1 cellular context compared by ENCODE assay signal in genomic region chr9:68704804-68705635, GRCh38.
A peak's percentile ranks its signal among the peaks of the same experiment; 100 is the strongest.
TF ChIP-seq lines count a peak whose summit lies in the region.

Gene PIP5K1B, plus strand, starts transcription at chr9:68705240. Its CDS starts 117,375 bp downstream, at chr9:68822615.

TF ChIP-seq in HepG2, 621 proteins besides CTCF, POLR2A, EP300 and RAD21 (continued from another document and continues in another):
- TF ChIP-seq ZNF362 (CRISPR knock-in tag; IDR thresholded peaks at IDR 0.05; ENCODE audit: borderline replicate concordance) (no peak), DR1 (CRISPR knock-in tag; IDR thresholded peaks at IDR 0.05) (no peak), NBN (conservative IDR thresholded peaks at IDR 0.05) (no peak), SNAPC5 (CRISPR knock-in tag; IDR thresholded peaks at IDR 0.05; ENCODE audit: borderline replicate concordance) (0 out of 2 replicates have a peak, but pooled peaks have one; percentile 34), SRY (CRISPR knock-in tag; IDR thresholded peaks at IDR 0.05) (no peak; the same call in 1 of the 2 replicates), ZNF616 (CRISPR knock-in tag; IDR thresholded peaks at IDR 0.05; ENCODE audit: low read depth) (no peak), NR1H2 (CRISPR knock-in tag; IDR thresholded peaks at IDR 0.05; ENCODE audit: borderline replicate concordance, low read depth) (no peak), ZNF652 (CRISPR knock-in tag; IDR thresholded peaks at IDR 0.05; ENCODE audit: borderline replicate concordance, low read depth) (no peak), JUN (CRISPR knock-in tag; IDR thresholded peaks at IDR 0.05) (no peak), DNMT3B (CRISPR knock-in tag; conservative IDR thresholded peaks at IDR 0.05) (no peak), PHF5A (CRISPR knock-in tag; IDR thresholded peaks at IDR 0.05; ENCODE audit: low read depth, unreplicated experiment) (no peak), TARDBP (CRISPR knock-in tag; IDR thresholded peaks at IDR 0.05) (0 out of 2 replicates have a peak, but pooled peaks have one; percentile 54), ZNF512 (CRISPR knock-in tag; IDR thresholded peaks at IDR 0.05) (no peak), PLRG1 (conservative IDR thresholded peaks at IDR 0.05) (no peak), LBX2 (CRISPR knock-in tag; IDR thresholded peaks at IDR 0.05; ENCODE audit: borderline replicate concordance) (no peak), SMAD3 (CRISPR knock-in tag; IDR thresholded peaks at IDR 0.05) (no peak), FOXM1 (CRISPR knock-in tag; IDR thresholded peaks at IDR 0.05) (no peak), JUND (CRISPR knock-in tag; IDR thresholded peaks at IDR 0.05) (no peak), ZNF205 (CRISPR knock-in tag; IDR thresholded peaks at IDR 0.05) (no peak), NR2F2 (IDR thresholded peaks at IDR 0.05; ENCODE audit: borderline replicate concordance, low read depth) (no peak), ZBTB3 (CRISPR knock-in tag; IDR thresholded peaks at IDR 0.05; ENCODE audit: borderline replicate concordance, low read depth) (no peak), KDM5B (CRISPR knock-in tag; IDR thresholded peaks at IDR 0.05; ENCODE audit: borderline replicate concordance) (no peak; the same call in 1 of the 2 replicates), ZNF747 (CRISPR knock-in tag; IDR thresholded peaks at IDR 0.05; ENCODE audit: borderline replicate concordance) (no peak), ATF7 (IDR thresholded peaks at IDR 0.05) (no peak), ATF7 (CRISPR knock-in tag; IDR thresholded peaks at IDR 0.05) (no peak), AHDC1 (CRISPR knock-in tag; IDR thresholded peaks at IDR 0.05; ENCODE audit: borderline replicate concordance) (no peak), ZNF720 (CRISPR knock-in tag; IDR thresholded peaks at IDR 0.05) (no peak), ZNF724P (CRISPR knock-in tag; IDR thresholded peaks at IDR 0.05; ENCODE audit: borderline replicate concordance) (no peak), FOXK2 (IDR thresholded peaks at IDR 0.05) (no peak), ATF6 (CRISPR knock-in tag; conservative IDR thresholded peaks at IDR 0.05) (no peak), ZKSCAN1 (IDR thresholded peaks at IDR 0.05; ENCODE audit: low read length) (no peak), MIXL1 (CRISPR knock-in tag; IDR thresholded peaks at IDR 0.05) (no peak), FOSL2 (CRISPR knock-in tag; IDR thresholded peaks at IDR 0.05) (no peak), HMG20B (CRISPR knock-in tag; conservative IDR thresholded peaks at IDR 0.05) (0 out of 2 replicates have a peak, but pooled peaks have one; percentile 55)
- TF ChIP-seq, protein P1, sequence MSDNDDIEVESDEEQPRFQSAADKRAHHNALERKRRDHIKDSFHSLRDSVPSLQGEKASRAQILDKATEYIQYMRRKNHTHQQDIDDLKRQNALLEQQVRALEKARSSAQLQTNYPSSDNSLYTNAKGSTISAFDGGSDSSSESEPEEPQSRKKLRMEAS (IDR thresholded peaks at IDR 0.05): peak; percentile 7; the same call in 1 of the 2 replicates
- TF ChIP-seq, protein P2, sequence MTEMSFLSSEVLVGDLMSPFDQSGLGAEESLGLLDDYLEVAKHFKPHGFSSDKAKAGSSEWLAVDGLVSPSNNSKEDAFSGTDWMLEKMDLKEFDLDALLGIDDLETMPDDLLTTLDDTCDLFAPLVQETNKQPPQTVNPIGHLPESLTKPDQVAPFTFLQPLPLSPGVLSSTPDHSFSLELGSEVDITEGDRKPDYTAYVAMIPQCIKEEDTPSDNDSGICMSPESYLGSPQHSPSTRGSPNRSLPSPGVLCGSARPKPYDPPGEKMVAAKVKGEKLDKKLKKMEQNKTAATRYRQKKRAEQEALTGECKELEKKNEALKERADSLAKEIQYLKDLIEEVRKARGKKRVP (CRISPR knock-in tag; IDR thresholded peaks at IDR 0.05): peak in 1 of 2 experiments; percentile 55; a peak in 1 of 4 replicates
- TF ChIP-seq, protein P3, sequence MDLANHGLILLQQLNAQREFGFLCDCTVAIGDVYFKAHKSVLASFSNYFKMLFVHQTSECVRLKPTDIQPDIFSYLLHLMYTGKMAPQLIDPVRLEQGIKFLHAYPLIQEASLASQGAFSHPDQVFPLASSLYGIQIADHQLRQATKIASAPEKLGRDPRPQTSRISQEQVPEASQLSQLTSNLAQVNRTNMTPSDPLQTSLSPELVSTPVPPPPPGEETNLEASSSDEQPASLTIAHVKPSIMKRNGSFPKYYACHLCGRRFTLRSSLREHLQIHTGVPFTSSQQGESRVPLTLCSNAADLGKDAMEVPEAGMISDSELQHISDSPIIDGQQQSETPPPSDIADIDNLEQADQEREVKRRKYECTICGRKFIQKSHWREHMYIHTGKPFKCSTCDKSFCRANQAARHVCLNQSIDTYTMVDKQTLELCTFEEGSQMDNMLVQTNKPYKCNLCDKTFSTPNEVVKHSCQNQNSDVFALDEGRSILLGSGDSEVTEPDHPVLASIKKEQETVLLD (CRISPR knock-in tag; IDR thresholded peaks at IDR 0.05; ENCODE audit: low read depth): 0 out of 2 replicates have a peak, but pooled peaks have one; percentile 56
- TF ChIP-seq, protein P4, sequence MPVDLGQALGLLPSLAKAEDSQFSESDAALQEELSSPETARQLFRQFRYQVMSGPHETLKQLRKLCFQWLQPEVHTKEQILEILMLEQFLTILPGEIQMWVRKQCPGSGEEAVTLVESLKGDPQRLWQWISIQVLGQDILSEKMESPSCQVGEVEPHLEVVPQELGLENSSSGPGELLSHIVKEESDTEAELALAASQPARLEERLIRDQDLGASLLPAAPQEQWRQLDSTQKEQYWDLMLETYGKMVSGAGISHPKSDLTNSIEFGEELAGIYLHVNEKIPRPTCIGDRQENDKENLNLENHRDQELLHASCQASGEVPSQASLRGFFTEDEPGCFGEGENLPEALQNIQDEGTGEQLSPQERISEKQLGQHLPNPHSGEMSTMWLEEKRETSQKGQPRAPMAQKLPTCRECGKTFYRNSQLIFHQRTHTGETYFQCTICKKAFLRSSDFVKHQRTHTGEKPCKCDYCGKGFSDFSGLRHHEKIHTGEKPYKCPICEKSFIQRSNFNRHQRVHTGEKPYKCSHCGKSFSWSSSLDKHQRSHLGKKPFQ (CRISPR knock-in tag; IDR thresholded peaks at IDR 0.05; ENCODE audit: insufficient replicate concordance): no peak
- TF ChIP-seq, protein P5, sequence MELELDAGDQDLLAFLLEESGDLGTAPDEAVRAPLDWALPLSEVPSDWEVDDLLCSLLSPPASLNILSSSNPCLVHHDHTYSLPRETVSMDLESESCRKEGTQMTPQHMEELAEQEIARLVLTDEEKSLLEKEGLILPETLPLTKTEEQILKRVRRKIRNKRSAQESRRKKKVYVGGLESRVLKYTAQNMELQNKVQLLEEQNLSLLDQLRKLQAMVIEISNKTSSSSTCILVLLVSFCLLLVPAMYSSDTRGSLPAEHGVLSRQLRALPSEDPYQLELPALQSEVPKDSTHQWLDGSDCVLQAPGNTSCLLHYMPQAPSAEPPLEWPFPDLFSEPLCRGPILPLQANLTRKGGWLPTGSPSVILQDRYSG (CRISPR knock-in tag; IDR thresholded peaks at IDR 0.05): peak; percentile 86; the same call in 1 of the 2 replicates
- TF ChIP-seq, protein P6, sequence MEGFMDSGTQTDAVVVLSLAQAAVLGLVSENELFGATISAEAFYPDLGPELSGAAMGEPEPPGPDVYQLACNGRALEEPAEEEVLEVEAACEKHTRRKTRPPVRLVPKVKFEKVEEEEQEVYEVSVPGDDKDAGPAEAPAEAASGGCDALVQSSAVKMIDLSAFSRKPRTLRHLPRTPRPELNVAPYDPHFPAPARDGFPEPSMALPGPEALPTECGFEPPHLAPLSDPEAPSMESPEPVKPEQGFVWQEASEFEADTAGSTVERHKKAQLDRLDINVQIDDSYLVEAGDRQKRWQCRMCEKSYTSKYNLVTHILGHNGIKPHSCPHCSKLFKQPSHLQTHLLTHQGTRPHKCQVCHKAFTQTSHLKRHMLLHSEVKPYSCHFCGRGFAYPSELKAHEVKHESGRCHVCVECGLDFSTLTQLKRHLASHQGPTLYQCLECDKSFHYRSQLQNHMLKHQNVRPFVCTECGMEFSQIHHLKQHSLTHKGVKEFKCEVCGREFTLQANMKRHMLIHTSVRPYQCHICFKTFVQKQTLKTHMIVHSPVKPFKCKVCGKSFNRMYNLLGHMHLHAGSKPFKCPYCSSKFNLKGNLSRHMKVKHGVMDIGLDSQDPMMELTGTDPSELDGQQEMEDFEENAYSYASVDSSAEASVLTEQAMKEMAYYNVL (CRISPR knock-in tag; IDR thresholded peaks at IDR 0.05; ENCODE audit: borderline replicate concordance): no peak
